ENCODE assay signal across 8 cellular contexts in the genomic region with DNA sequence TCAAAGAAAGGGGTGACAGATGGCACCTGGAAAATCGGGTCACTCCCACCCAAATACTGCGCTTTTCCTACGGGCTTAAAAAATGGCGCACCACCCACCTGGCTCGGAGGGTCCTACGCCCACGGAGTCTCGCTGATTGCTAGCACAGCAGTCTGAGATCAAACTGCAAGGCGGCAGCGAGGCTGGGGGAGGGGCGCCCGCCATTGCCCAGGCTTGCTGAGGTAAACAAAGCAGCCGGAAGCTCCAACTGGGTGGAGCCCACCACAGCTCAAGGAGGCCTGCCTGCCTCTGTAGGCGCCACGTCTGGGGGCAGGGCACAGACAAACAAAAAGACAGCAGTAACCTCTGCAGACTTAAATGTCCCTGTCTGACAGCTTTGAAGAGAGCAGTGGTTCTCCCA. TPM values are rescaled to one million over a fixed set of nuclear protein-coding genes. Genes with fewer than 3 reads are reported as not detected.
DNase-seq lines count a peak whose midpoint lies in the region; ATAC-seq and TF ChIP-seq lines count a peak whose summit lies in the region.
"Not testable (repeated sequence)": the region's sequence is repeated elsewhere in the genome, so short reads cannot be mapped to it uniquely, and the experiment has no call there.

No MANE protein-coding gene starts in this region.

- H3K9me3 Mint-ChIP-seq in CD4-positive, alpha-beta T cell; H9; T-cell; activated CD4-positive, alpha-beta T cell treated with anti-CD3 and anti-CD28 coated beads, Interleukin-2, amount 10 ng/mL, durations not matched to agents 7 days and 5 days; activated T-cell treated with anti-CD3 and anti-CD28 coated beads, Interleukin-2, amount 50 U/mL, for 72 hours; activated naive CD4-positive, alpha-beta T cell treated with anti-CD3 and anti-CD28 coated beads, Interleukin-2, amount 10 ng/mL, durations not matched to agents 7 days and 5 days: not testable (repeated sequence)
- H3K9me3 Mint-ChIP-seq in naive thymus-derived CD4-positive, alpha-beta T cell: peaks cover 0 to 39% (median 2%) of the 10 kb centered on the region in 11 donors

- not testable (repeated sequence) for H3K27me3 Mint-ChIP-seq in CD4-positive, alpha-beta T cell; H9 (ENCODE audit: low read depth); T-cell; activated CD4-positive, alpha-beta T cell treated with anti-CD3 and anti-CD28 coated beads, Interleukin-2, amount 10 ng/mL, durations not matched to agents 7 days and 5 days; activated T-cell treated with anti-CD3 and anti-CD28 coated beads, Interleukin-2, amount 50 U/mL, for 72 hours (ENCODE audit: low read depth); activated naive CD4-positive, alpha-beta T cell treated with anti-CD3 and anti-CD28 coated beads, Interleukin-2, amount 10 ng/mL, durations not matched to agents 7 days and 5 days; naive thymus-derived CD4-positive, alpha-beta T cell

- H3K4me1 Mint-ChIP-seq in CD4-positive, alpha-beta T cell (ENCODE audit: low read depth): peaks cover 40% of the 10 kb centered on the region
- H3K4me1 Mint-ChIP-seq in H9; activated T-cell treated with anti-CD3 and anti-CD28 coated beads, Interleukin-2, amount 50 U/mL, for 72 hours (ENCODE audit: low read depth): not testable (repeated sequence)
- peaks cover 23 to 31% (median 30%) of the 10 kb centered on the region in 3 donors for H3K4me1 Mint-ChIP-seq in T-cell
- H3K4me1 Mint-ChIP-seq in activated CD4-positive, alpha-beta T cell treated with anti-CD3 and anti-CD28 coated beads, Interleukin-2, amount 10 ng/mL, durations not matched to agents 7 days and 5 days: peaks cover 23% of the 10 kb centered on the region
- peaks cover 16% of the 10 kb centered on the region for H3K4me1 Mint-ChIP-seq in activated naive CD4-positive, alpha-beta T cell treated with anti-CD3 and anti-CD28 coated beads, Interleukin-2, amount 10 ng/mL, durations not matched to agents 7 days and 5 days
- peaks cover 3 to 38% (median 19%) of the 10 kb centered on the region in 7 donors for H3K4me1 Mint-ChIP-seq in naive thymus-derived CD4-positive, alpha-beta T cell

- H3K4me3 Mint-ChIP-seq in CD4-positive, alpha-beta T cell; H9; T-cell; activated CD4-positive, alpha-beta T cell treated with anti-CD3 and anti-CD28 coated beads, Interleukin-2, amount 10 ng/mL, durations not matched to agents 7 days and 5 days; activated naive CD4-positive, alpha-beta T cell treated with anti-CD3 and anti-CD28 coated beads, Interleukin-2, amount 10 ng/mL, durations not matched to agents 7 days and 5 days: not testable (repeated sequence)
- peak overlapping the region in 1 of 2 donors; percentile 8 for H3K4me3 Mint-ChIP-seq in activated T-cell treated with anti-CD3 and anti-CD28 coated beads, Interleukin-2, amount 50 U/mL, for 72 hours
- H3K4me3 Mint-ChIP-seq in naive thymus-derived CD4-positive, alpha-beta T cell: peak overlapping the region in 1 of 10 donors; percentile 19

- intact Hi-C loops in CD4-positive, alpha-beta T cell (cut with DNase I, micrococcal nuclease): loop anchor here in 1 of 2 experiments (10.0 kb wide), 1 partner anchor 379 kb away; a partner anchor contains a TSS
- intact Hi-C loops in naive thymus-derived CD4-positive, alpha-beta T cell (cut with micrococcal nuclease): not testable (repeated sequence)

- H2BK20ac ChIP-seq in H9 (ENCODE audit: low read depth, low read length, poor library complexity, severe bottlenecking): not testable (repeated sequence)

- H3K4me3 ChIP-seq in naive thymus-derived CD4-positive, alpha-beta T cell (ENCODE audit: low read length): not testable (repeated sequence)

- not testable (repeated sequence) for H3K36me3 ChIP-seq in naive thymus-derived CD4-positive, alpha-beta T cell (ENCODE audit: control insufficient read depth in 2 of 3, insufficient read depth in 3 of 3, low read length in 3 of 3)

- not testable (repeated sequence) for H3K56ac ChIP-seq in H9 (ENCODE audit: insufficient read length, low read depth, low read length)

- not testable (repeated sequence) for H3T11ph ChIP-seq in H9 (ENCODE audit: low read length)

- not testable (repeated sequence) for H2BK5ac ChIP-seq in H9 (ENCODE audit: insufficient read length, low read length)

- not testable (repeated sequence) for H3K79me1 ChIP-seq in H9 (ENCODE audit: insufficient read depth, low read depth, low read length, poor library complexity, severe bottlenecking)

- not testable (repeated sequence) for H3K4me2 ChIP-seq in H9 (ENCODE audit: insufficient read depth, insufficient read length, low read length)

- H2BK12ac ChIP-seq in H9 (ENCODE audit: insufficient read length, low read depth, low read length): not testable (repeated sequence)

- not testable (repeated sequence) for H3K79me2 ChIP-seq in H9 (ENCODE audit: insufficient read depth, low read length)

- not testable (repeated sequence) for TF ChIP-seq CTCF in CD4-positive, alpha-beta T cell (IDR thresholded peaks at IDR 0.05); H9 (conservative IDR thresholded peaks at IDR 0.05)

- not testable (repeated sequence) for H2AFZ ChIP-seq in H9 (ENCODE audit: low read length)

- not testable (repeated sequence) for H3K4ac ChIP-seq in H9 (ENCODE audit: low read depth, low read length)

- not testable (repeated sequence) for ATAC-seq in CD4-positive, alpha-beta T cell (ENCODE audit: poor library complexity); T-cell (replicated peaks in 1 of 4); activated T-cell treated with anti-CD3 and anti-CD28 coated beads, Interleukin-2, amount 50 U/mL, for 72 hours (replicated peaks in 1 of 2); naive thymus-derived CD4-positive, alpha-beta T cell

- not testable (repeated sequence) for H3K23me2 ChIP-seq in H9 (ENCODE audit: insufficient read length, low read depth, low read length, poor library complexity, severe bottlenecking)

- not testable (repeated sequence) for H4K5ac ChIP-seq in H9 (ENCODE audit: insufficient read length, low read depth, low read length)

- not testable (repeated sequence) for H3K14ac ChIP-seq in H9 (ENCODE audit: insufficient read depth, low read length)

- no CpG with 5 or more reads among the region's 15 CpGs for WGBS in H9 (ENCODE audit: extremely low coverage, insufficient read length, low lambda C conversion rate)

- peak in 9 of 10 experiments; percentile 22 to 56 (median 48) for DNase-seq in CD4-positive, alpha-beta T cell
- DNase-seq in H9: not testable (repeated sequence)
- DNase-seq in NCI-H2227 (lab: John Stamatoyannopoulos, UW; ENCODE audit: unreplicated experiment) (peak; percentile 68), T-cell (peak in 32 of 34 experiments; percentile 16 to 87 (median 64))
- DNase-seq in activated CD4-positive, alpha-beta T cell treated with anti-CD3 and anti-CD28 coated beads, Interleukin-2, amount 10 ng/mL, durations not matched to agents 7 days and 5 days: peak; percentile 49
- peak; percentile 23 to 29 for DNase-seq in activated T-cell treated with anti-CD3 and anti-CD28 coated beads, Interleukin-2, amount 50 U/mL, for 72 hours
- peak; percentile 74 for DNase-seq in activated naive CD4-positive, alpha-beta T cell treated with anti-CD3 and anti-CD28 coated beads, Interleukin-2, amount 10 ng/mL, durations not matched to agents 7 days and 5 days
- DNase-seq in naive thymus-derived CD4-positive, alpha-beta T cell: peak in 7 of 9 donors; percentile 34 to 84 (median 65)

- H3K18ac ChIP-seq in H9 (ENCODE audit: insufficient read length, low read depth, low read length): peak overlapping the region; percentile 45

- not testable (repeated sequence) for H2AK5ac ChIP-seq in H9 (ENCODE audit: insufficient read length, low read length)

- H3K27me3 ChIP-seq in CD4-positive, alpha-beta T cell (ENCODE audit: control insufficient read depth, insufficient read depth, low read length); H9 (ENCODE audit: insufficient read depth, low read length); naive thymus-derived CD4-positive, alpha-beta T cell (ENCODE audit: control insufficient read depth in 2 of 2, insufficient read depth in 2 of 2, low read length in 2 of 2): not testable (repeated sequence)

- not testable (repeated sequence) for H4K91ac ChIP-seq in H9 (ENCODE audit: insufficient read length, low read depth, low read length)

- not testable (repeated sequence) for H3K23ac ChIP-seq in H9 (ENCODE audit: insufficient read length, low read depth, low read length)

- H3K27ac ChIP-seq in CD4-positive, alpha-beta T cell (ENCODE audit: low read depth, low read length); H9 (ENCODE audit: insufficient read length, low read depth, low read length); naive thymus-derived CD4-positive, alpha-beta T cell (ENCODE audit: low read depth, low read length): not testable (repeated sequence)

- H3K36me3 Mint-ChIP-seq in CD4-positive, alpha-beta T cell (ENCODE audit: low read depth): peaks cover 22% of the 10 kb centered on the region
- not testable (repeated sequence) for H3K36me3 Mint-ChIP-seq in H9 (ENCODE audit: insufficient read depth in 1 of 3, low read depth in 3 of 3); activated CD4-positive, alpha-beta T cell treated with anti-CD3 and anti-CD28 coated beads, Interleukin-2, amount 10 ng/mL, durations not matched to agents 7 days and 5 days (ENCODE audit: low read depth); activated T-cell treated with anti-CD3 and anti-CD28 coated beads, Interleukin-2, amount 50 U/mL, for 72 hours (ENCODE audit: insufficient read depth in 2 of 2); activated naive CD4-positive, alpha-beta T cell treated with anti-CD3 and anti-CD28 coated beads, Interleukin-2, amount 10 ng/mL, durations not matched to agents 7 days and 5 days
- peaks cover 12% of the 10 kb centered on the region for H3K36me3 Mint-ChIP-seq in T-cell
- peaks cover 3 to 24% (median 20%) of the 10 kb centered on the region in 5 donors for H3K36me3 Mint-ChIP-seq in naive thymus-derived CD4-positive, alpha-beta T cell

- not testable (repeated sequence) for H3K9ac ChIP-seq in H9 (ENCODE audit: extremely low read depth, insufficient read length, low read length)

- CTCF ChIA-PET in CD4-positive, alpha-beta T cell (lab: Charles Lee); T-cell (lab: Charles Lee); activated CD4-positive, alpha-beta T cell treated with anti-CD3 and anti-CD28 coated beads, Interleukin-2, amount 10 ng/mL, durations not matched to agents 7 days and 5 days (lab: Charles Lee): not testable (repeated sequence)
- CTCF ChIA-PET in activated naive CD4-positive, alpha-beta T cell treated with anti-CD3 and anti-CD28 coated beads, Interleukin-2, amount 10 ng/mL, durations not matched to agents 7 days and 5 days (lab: Charles Lee): interaction anchor here (1.4 kb wide), 1 partner anchor 627 kb away, joined by 3 read pairs; no protein-coding TSS in a partner anchor
- CTCF ChIA-PET in naive thymus-derived CD4-positive, alpha-beta T cell (lab: Charles Lee): interaction anchor here (0.6 kb wide), 1 partner anchor 109 kb away, joined by 4 read pairs; no protein-coding TSS in a partner anchor

- H4K8ac ChIP-seq in H9 (replicated peaks; ENCODE audit: insufficient read length, low read depth, low read length): not testable (repeated sequence)

- not testable (repeated sequence) for H2BK120ac ChIP-seq in H9 (ENCODE audit: low read depth, low read length, poor library complexity, severe bottlenecking)

- H3K27ac Mint-ChIP-seq in CD4-positive, alpha-beta T cell; T-cell; activated CD4-positive, alpha-beta T cell treated with anti-CD3 and anti-CD28 coated beads, Interleukin-2, amount 10 ng/mL, durations not matched to agents 7 days and 5 days; activated T-cell treated with anti-CD3 and anti-CD28 coated beads, Interleukin-2, amount 50 U/mL, for 72 hours: not testable (repeated sequence)
- H3K27ac Mint-ChIP-seq in H9: peak overlapping the region in 2 of 3 experiments; percentile 55 to 70; a peak in 3 of 7 replicates
- H3K27ac Mint-ChIP-seq in activated naive CD4-positive, alpha-beta T cell treated with anti-CD3 and anti-CD28 coated beads, Interleukin-2, amount 10 ng/mL, durations not matched to agents 7 days and 5 days: peak overlapping the region; percentile 70
- peak overlapping the region in 3 of 9 donors; percentile 85 to 88 (median 86) for H3K27ac Mint-ChIP-seq in naive thymus-derived CD4-positive, alpha-beta T cell

- not testable (repeated sequence) for H3K9me3 ChIP-seq in CD4-positive, alpha-beta T cell (ENCODE audit: control insufficient read depth, low read length); H9 (ENCODE audit: control insufficient read depth, low read depth, low read length); naive thymus-derived CD4-positive, alpha-beta T cell (ENCODE audit: control insufficient read depth in 2 of 3, low read length in 3 of 3)

- not testable (repeated sequence) for H3K4me1 ChIP-seq in H9 (ENCODE audit: insufficient read depth, low read length)
- peaks cover 10 to 16% of the 10 kb centered on the region in 2 donors for H3K4me1 ChIP-seq in naive thymus-derived CD4-positive, alpha-beta T cell (ENCODE audit: control insufficient read depth in 2 of 2, insufficient read depth in 2 of 2, low read length in 2 of 2)

- H4K20me1 ChIP-seq in H9 (ENCODE audit: control insufficient read depth, insufficient read depth, insufficient read length): not testable (repeated sequence)

- POLR2A ChIA-PET in CD4-positive, alpha-beta T cell (lab: Charles Lee); T-cell (lab: Charles Lee); activated CD4-positive, alpha-beta T cell treated with anti-CD3 and anti-CD28 coated beads, Interleukin-2, amount 10 ng/mL, durations not matched to agents 7 days and 5 days (lab: Charles Lee): not testable (repeated sequence)
- POLR2A ChIA-PET in naive thymus-derived CD4-positive, alpha-beta T cell (lab: Charles Lee): interaction anchor here (0.7 to 1.5 kb wide), 2 partner anchors 60 to 62 kb away, joined by 3 to 4 read pairs; a partner anchor contains a TSS

- H2BK15ac ChIP-seq in H9 (ENCODE audit: low read depth, low read length): not testable (repeated sequence)

RNA-seq across cellular contexts. Expression of a gene that starts 56.1 kb away (rescaled TPM):
- total RNA-seq in CD4-positive, alpha-beta T cell: 10 to 100 TPM in 1 of 2 experiments, 1 to 10 TPM in 1; 8.9 to 10.5 TPM
- total RNA-seq in H9 (2021): 7.1 and 7.6 TPM in 2 replicates
- total RNA-seq in T-cell: 10 to 100 TPM in 3 of 5 donors, 1 to 10 TPM in 2; 6.7 to 15.8 (median 14.3) TPM
- total RNA-seq in activated CD4-positive, alpha-beta T cell treated with anti-CD3 and anti-CD28 coated beads, Interleukin-2, amount 10 ng/mL, durations not matched to agents 7 days and 5 days: 10 to 100 TPM in 1 of 2 experiments, 1 to 10 TPM in 1; 9.9 to 10.3 TPM
- 1 to 10 TPM; 4.3 to 4.8 TPM for total RNA-seq in activated T-cell treated with anti-CD3 and anti-CD28 coated beads, Interleukin-2, amount 50 U/mL, for 72 hours
- total RNA-seq in naive thymus-derived CD4-positive, alpha-beta T cell: 10 to 100 TPM in 3 of 5 experiments, 1 to 10 TPM in 2; 7.4 to 24.1 (median 10.2) TPM
- 1 to 10 TPM; 6.0 to 8.1 TPM for polyA plus RNA-seq in naive thymus-derived CD4-positive, alpha-beta T cell
